Comparison of ENCODE assay signal across 8 cellular contexts in genomic region chr12:6662602-6662905, GRCh38. TPM values are rescaled to one million over a fixed set of nuclear protein-coding genes. Genes with fewer than 3 reads are reported as not detected.
DNase-seq lines count a peak whose midpoint lies in the region; ATAC-seq and TF ChIP-seq lines count a peak whose summit lies in the region.

No MANE protein-coding gene starts in this region.

- peak; percentile 32 for DNase-seq in NCI-H1092 (lab: John Stamatoyannopoulos, UW)
- no peak for DNase-seq in NCI-H1092 treated with DMSO at 0.1 percent for 48 hours (lab: John Stamatoyannopoulos, UW)
- DNase-seq in aorta: no peak
- DNase-seq in NOMO-1 treated with DMSO at 0.1 percent for 48 hours (lab: John Stamatoyannopoulos, UW; ENCODE audit: unreplicated experiment): no peak
- no peak for DNase-seq in activated gamma-delta T cell treated with Interleukin-2 at 50 U/mL for 16 hours

- 0% methylated on average over 4 to 9 of the region's 10 CpGs for WGBS in mesodermal cell (ENCODE audit: insufficient coverage in 2 of 2), 2 experiments
- WGBS in aorta, 2 donors: 1% methylated on average over 10 of the region's 10 CpGs

- no peaks in the 10 kb centered on the region for H3K27me3 ChIP-seq in KMS-11 (ENCODE audit: insufficient read depth, low read depth)
- H3K27me3 ChIP-seq in aorta (ENCODE audit: control insufficient read depth in 1 of 2, insufficient read depth in 2 of 2, low read length in 1 of 2): no peaks in the 10 kb centered on the region

- H3K4me1 ChIP-seq in KMS-11 (ENCODE audit: low read depth, poor library complexity, severe bottlenecking) (peaks cover 13% of the 10 kb centered on the region), mesodermal cell (ENCODE audit: control insufficient read depth, insufficient read depth, low read length, poor library complexity, severe bottlenecking) (peaks cover 6% of the 10 kb centered on the region), aorta (ENCODE audit: control insufficient read depth in 1 of 2, insufficient read depth in 2 of 2, low read length in 2 of 2) (no peaks in the 10 kb centered on the region)

- no peaks in the 10 kb centered on the region for H3K9me3 ChIP-seq in mesodermal cell (ENCODE audit: control insufficient read depth, low read length)
- H3K9me3 ChIP-seq in aorta (ENCODE audit: control insufficient read depth, low read length): no peaks in the 10 kb centered on the region

- no peak for TF ChIP-seq CTCF in KMS-11 (conservative IDR thresholded peaks at IDR 0.05; ENCODE audit: low read depth, low read length)

- H3K4me3 ChIP-seq in KMS-11 (IDR thresholded peaks at IDR 0.05; ENCODE audit: insufficient read depth, low read depth, low read length) (no peak overlapping the region), mesodermal cell (ENCODE audit: extremely low read depth, insufficient read depth, low read length, poor library complexity, severe bottlenecking) (peak overlapping the region; percentile 92), aorta (ENCODE audit: low read length in 2 of 2) (peak overlapping the region; percentile 89 to 91)

- H2AFZ ChIP-seq in KMS-11 (ENCODE audit: low read depth): peak overlapping the region; percentile 51; the same call in 1 of the 2 replicates

- no peaks in the 10 kb centered on the region for H4K20me1 ChIP-seq in KMS-11 (ENCODE audit: insufficient read depth)

- H3K9ac ChIP-seq in KMS-11: peak overlapping the region; percentile 41; the same call in 1 of the 2 replicates

- H3K36me3 ChIP-seq in KMS-11 (ENCODE audit: insufficient read depth) (no peaks in the 10 kb centered on the region), mesodermal cell (ENCODE audit: control insufficient read depth, insufficient read depth, low read length) (peaks cover 26% of the 10 kb centered on the region), aorta (ENCODE audit: control insufficient read depth in 1 of 2, insufficient read depth in 2 of 2, low read length in 1 of 2) (peaks cover 0 to 6% of the 10 kb centered on the region in 2 donors)

- peak overlapping the region; percentile 96 for H3K4me2 ChIP-seq in KMS-11

- no peak overlapping the region for H3K27ac ChIP-seq in KMS-11
- peak overlapping the region; percentile 87 for H3K27ac ChIP-seq in cingulate gyrus (ENCODE audit: low read depth, low read length)
- peak overlapping the region; percentile 94 for H3K27ac ChIP-seq in mesodermal cell (ENCODE audit: low read depth, low read length, severe bottlenecking)
- H3K27ac ChIP-seq in aorta (ENCODE audit: low read depth in 1 of 2, low read length in 2 of 2): peak overlapping the region in 1 of 2 donors; percentile 56

- ATAC-seq in aorta (ENCODE audit: low FRiP score): peak; percentile 57

- intact Hi-C loops in aorta (cut with DNase I): loop anchor here in 1 of 2 donors (2.0 to 5.0 kb wide), 2 partner anchors 45 to 94 kb away; partner anchors contain the start of gene NOP2

- H3K79me2 ChIP-seq in KMS-11 (ENCODE audit: insufficient read depth, low read depth): peaks cover 10% of the 10 kb centered on the region; the same call in 1 of the 2 replicates

RNA-seq across cellular contexts. Expression of gene ING4, which starts 0.4 kb away (rescaled TPM):
- polyA plus RNA-seq in mesodermal cell (2013, experiment 1 of 2): 38.7 TPM
- polyA plus RNA-seq in mesodermal cell (2013, experiment 2 of 2): 38.1 TPM
- 10 to 100 TPM; 19.7 to 43.3 TPM for total RNA-seq in aorta
- polyA plus RNA-seq in aorta: 10 to 100 TPM; 45.3 to 63.7 TPM

RNA-seq across cellular contexts. Expression of gene ACRBP, which starts 15.3 kb away (rescaled TPM):
- polyA plus RNA-seq in mesodermal cell (2013, experiment 1 of 2): 6.3 TPM
- polyA plus RNA-seq in mesodermal cell (2013, experiment 2 of 2): 4.0 TPM
- total RNA-seq in aorta: 1 to 10 TPM; 1.8 to 5.2 TPM
- under 1 TPM in 1 of 2 donors, not detected in 1; 0.25 TPM for polyA plus RNA-seq in aorta

RNA-seq across cellular contexts. Expression of gene ZNF384, which starts 26.6 kb away (rescaled TPM):
- polyA plus RNA-seq in mesodermal cell (2013, experiment 1 of 2): 64.8 TPM
- 55.8 TPM for polyA plus RNA-seq in mesodermal cell (2013, experiment 2 of 2)
- total RNA-seq in aorta: 10 to 100 TPM; 54.4 to 66.7 TPM
- 10 to 100 TPM; 23.2 to 49.3 TPM for polyA plus RNA-seq in aorta

RNA-seq across cellular contexts. Expression of gene LPAR5, which starts 26.8 kb away (rescaled TPM):
- polyA plus RNA-seq in mesodermal cell (2013, experiment 1 of 2): 3.2 TPM
- 1.7 TPM for polyA plus RNA-seq in mesodermal cell (2013, experiment 2 of 2)
- total RNA-seq in aorta: 1 to 10 TPM; 2.5 to 3.7 TPM
- polyA plus RNA-seq in aorta: under 1 TPM; 0.51 to 0.88 TPM

RNA-seq across cellular contexts. Expression of gene PIANP, which starts 38.1 kb away (rescaled TPM):
- polyA plus RNA-seq in mesodermal cell (2013, experiment 1 of 2): 9.5 TPM
- 8.7 TPM for polyA plus RNA-seq in mesodermal cell (2013, experiment 2 of 2)
- 10 to 100 TPM in 1 of 2 donors, 1 to 10 TPM in 1; 1.2 to 10.7 TPM for total RNA-seq in aorta
- 1 to 10 TPM; 4.3 to 7.5 TPM for polyA plus RNA-seq in aorta
